In the genomic region with DNA sequence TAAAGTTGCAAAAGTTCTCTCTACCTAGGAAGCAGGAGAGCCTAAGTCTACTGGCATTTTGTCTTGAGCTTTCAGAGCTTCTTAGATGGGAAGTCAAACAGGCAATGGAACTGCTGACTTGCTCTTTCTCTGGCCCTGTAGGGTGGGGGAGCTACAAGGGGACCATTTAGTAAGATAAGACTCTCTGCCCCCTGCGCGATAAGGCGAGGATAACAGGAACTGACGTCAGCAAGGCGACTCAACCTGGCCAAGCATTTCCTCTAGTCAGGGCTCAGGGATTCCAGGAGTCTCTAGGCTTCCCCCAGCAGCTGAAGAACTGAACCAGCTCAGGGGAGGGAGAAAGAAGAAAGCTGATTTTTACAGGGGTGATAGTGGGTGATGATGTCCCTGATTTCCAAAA, we compare ENCODE assay signal across 12 cellular contexts. TPM values are rescaled to one million over a fixed set of nuclear protein-coding genes. Genes with fewer than 3 reads are reported as not detected.
DNase-seq lines count a peak whose midpoint lies in the region; ATAC-seq and TF ChIP-seq lines count a peak whose summit lies in the region.
"Had no signal": no experiment of that assay in that cellular context is flagged by ENCODE, and none has a peak within 500 bp of the region (broad histone marks: within the 10 kb centered on the region; RNA-seq: fewer than 3 reads in every experiment).

No MANE protein-coding gene starts in this region.

- no peak for TF ChIP-seq EP300 in esophagus muscularis mucosa (IDR thresholded peaks at IDR 0.05)

- H3K27me3 ChIP-seq in breast epithelium (no peaks in the 10 kb centered on the region), esophagus muscularis mucosa (no peaks in the 10 kb centered on the region), uterus (no peaks in the 10 kb centered on the region)

- no peak for ATAC-seq in HG03469 (IDR thresholded peaks at IDR 0.05; ENCODE audit: unreplicated experiment)
- no peak for ATAC-seq in natural killer cell treated with Interleukin-12 subunit alpha and Interleukin-12 subunit beta and Interleukin-15 and Interleukin-18, amount 100 ng/mL, for 72 hours
- ATAC-seq: activated naive CD8-positive, alpha-beta T cell treated with anti-CD3 and anti-CD28 coated beads, Interleukin-2, amount 50 U/mL, for 24 hours had no signal

- intact Hi-C loops in breast epithelium (cut with DNase I; ENCODE audit: low total_unique reads) (no loop called here), MCF 10A (cut with micrococcal nuclease) (no loop called here), esophagus muscularis mucosa (cut with DNase I) (no loop called here), uterus (cut with DNase I; ENCODE audit: low total_unique reads) (no loop called here)

- peak overlapping the region in 1 of 3 donors; percentile 36 for H3K4me3 ChIP-seq in breast epithelium
- peak overlapping the region; percentile 62 to 74 (median 68) for H3K4me3 ChIP-seq in esophagus muscularis mucosa
- H3K4me3 ChIP-seq in uterus = no peak overlapping the region

- H3K36me3 Mint-ChIP-seq in MCF 10A (ENCODE audit: insufficient read depth, unreplicated experiment) = no peaks in the 10 kb centered on the region
- no peaks in the 10 kb centered on the region for H3K36me3 Mint-ChIP-seq in nephron progenitor cell (ENCODE audit: low read depth)
- no peaks in the 10 kb centered on the region for H3K36me3 Mint-ChIP-seq in natural killer cell treated with Interleukin-12 subunit alpha and Interleukin-12 subunit beta and Interleukin-15 and Interleukin-18, amount 100 ng/mL, for 72 hours

- TF ChIP-seq CTCF in breast epithelium (IDR thresholded peaks at IDR 0.05) (no peak), MCF 10A (IDR thresholded peaks at IDR 0.05; ENCODE audit: unreplicated experiment) (no peak), esophagus muscularis mucosa (IDR thresholded peaks at IDR 0.05) (no peak), nephron progenitor cell (IDR thresholded peaks at IDR 0.05) (no peak), uterus (IDR thresholded peaks at IDR 0.05) (no peak)

- H3K27me3 Mint-ChIP-seq in MCF 10A (ENCODE audit: insufficient read depth, unreplicated experiment) = peaks cover 13% of the 10 kb centered on the region
- H3K27me3 Mint-ChIP-seq in nephron progenitor cell (ENCODE audit: low read depth, poor library complexity) = peaks cover 7% of the 10 kb centered on the region
- peaks cover 14 to 31% of the 10 kb centered on the region in 2 donors for H3K27me3 Mint-ChIP-seq in natural killer cell treated with Interleukin-12 subunit alpha and Interleukin-12 subunit beta and Interleukin-15 and Interleukin-18, amount 100 ng/mL, for 72 hours

- H3K36me3 ChIP-seq in breast epithelium = no peaks in the 10 kb centered on the region
- H3K36me3 ChIP-seq in esophagus muscularis mucosa = no peaks in the 10 kb centered on the region
- no peaks in the 10 kb centered on the region for H3K36me3 ChIP-seq in uterus

- H3K27ac ChIP-seq in breast epithelium = peak overlapping the region; percentile 68 to 78
- peak overlapping the region; percentile 86 to 94 (median 92) for H3K27ac ChIP-seq in esophagus muscularis mucosa (replicated peaks in 1 of 4)
- H3K27ac ChIP-seq in uterus = peak overlapping the region; percentile 95 to 96
- H3K27ac ChIP-seq: 22Rv1 had no signal

- H3K9me3 Mint-ChIP-seq in MCF 10A (ENCODE audit: unreplicated experiment) = no peaks in the 10 kb centered on the region
- no peaks in the 10 kb centered on the region for H3K9me3 Mint-ChIP-seq in nephron progenitor cell
- no peaks in the 10 kb centered on the region for H3K9me3 Mint-ChIP-seq in natural killer cell treated with Interleukin-12 subunit alpha and Interleukin-12 subunit beta and Interleukin-15 and Interleukin-18, amount 100 ng/mL, for 72 hours
- H3K9me3 Mint-ChIP-seq: activated naive CD8-positive, alpha-beta T cell treated with anti-CD3 and anti-CD28 coated beads, Interleukin-2, amount 50 U/mL, for 24 hours had no signal

- CTCF ChIA-PET in MCF 10A (lab: Yijun Ruan, JAX) = interaction anchor here (0.7 kb wide), 2 partner anchors 9 to 356 kb away, joined by 3 read pairs; no protein-coding TSS in a partner anchor

- H3K4me3 Mint-ChIP-seq in MCF 10A (ENCODE audit: unreplicated experiment) = no peak overlapping the region
- peak overlapping the region; percentile 3 for H3K4me3 Mint-ChIP-seq in nephron progenitor cell
- H3K4me3 Mint-ChIP-seq in natural killer cell treated with Interleukin-12 subunit alpha and Interleukin-12 subunit beta and Interleukin-15 and Interleukin-18, amount 100 ng/mL, for 72 hours = no peak overlapping the region
- H3K4me3 Mint-ChIP-seq: activated naive CD8-positive, alpha-beta T cell treated with anti-CD3 and anti-CD28 coated beads, Interleukin-2, amount 50 U/mL, for 24 hours had no signal

- TF ChIP-seq POLR2A in breast epithelium (IDR thresholded peaks at IDR 0.05) (no peak), esophagus muscularis mucosa (IDR thresholded peaks at IDR 0.05; ENCODE audit: low read depth) (no peak), uterus (IDR thresholded peaks at IDR 0.05) (peak in 1 of 2 donors; percentile 11)

- POLR2A ChIA-PET in MCF 10A (lab: Yijun Ruan, JAX) = no interaction called here

- DNase-seq in breast epithelium (ENCODE audit: low spot score in 2 of 2) = no peak
- no peak for DNase-seq in MCF 10A (ENCODE audit: unreplicated experiment)
- DNase-seq in esophagus muscularis mucosa (ENCODE audit: extremely low spot score) = no peak
- no peak for DNase-seq in nephron progenitor cell
- DNase-seq in uterus = peak in 1 of 2 donors; percentile 54
- DNase-seq in central memory CD4-positive, alpha-beta T cell = no peak
- no peak for DNase-seq in natural killer cell treated with Interleukin-12 subunit alpha and Interleukin-12 subunit beta and Interleukin-15 and Interleukin-18, amount 100 ng/mL, for 72 hours (ENCODE audit: low spot score)
- DNase-seq: activated naive CD8-positive, alpha-beta T cell treated with anti-CD3 and anti-CD28 coated beads, Interleukin-2, amount 50 U/mL, for 24 hours; NCI-H1048; NCI-H526 had no signal

- H3K4me1 ChIP-seq in breast epithelium (no peaks in the 10 kb centered on the region), esophagus muscularis mucosa (peaks cover 21 to 68% (median 55%) of the 10 kb centered on the region in 4 donors), uterus (no peaks in the 10 kb centered on the region)

- no TSS peak for BruUV-seq in MCF 10A (replicated peaks; lab: Mats Ljungman, UMichigan)

- H3K9me3 ChIP-seq in breast epithelium (no peaks in the 10 kb centered on the region), esophagus muscularis mucosa (no peaks in the 10 kb centered on the region), uterus (no peaks in the 10 kb centered on the region)

- WGBS in esophagus muscularis mucosa = 29% methylated on average over 5 of the region's 5 CpGs

- H3K27ac Mint-ChIP-seq in MCF 10A (ENCODE audit: low read depth, unreplicated experiment) (no peak overlapping the region), nephron progenitor cell (no peak overlapping the region)
- H3K27ac Mint-ChIP-seq in natural killer cell treated with Interleukin-12 subunit alpha and Interleukin-12 subunit beta and Interleukin-15 and Interleukin-18, amount 100 ng/mL, for 72 hours = no peak overlapping the region
- H3K27ac Mint-ChIP-seq: activated naive CD8-positive, alpha-beta T cell treated with anti-CD3 and anti-CD28 coated beads, Interleukin-2, amount 50 U/mL, for 24 hours had no signal

- H3K4me1 Mint-ChIP-seq in MCF 10A (ENCODE audit: insufficient read depth, unreplicated experiment) = no peaks in the 10 kb centered on the region
- H3K4me1 Mint-ChIP-seq in nephron progenitor cell = peaks cover 84% of the 10 kb centered on the region
- peaks cover 0 to 3% of the 10 kb centered on the region in 2 donors for H3K4me1 Mint-ChIP-seq in natural killer cell treated with Interleukin-12 subunit alpha and Interleukin-12 subunit beta and Interleukin-15 and Interleukin-18, amount 100 ng/mL, for 72 hours (ENCODE audit: low read depth in 2 of 2)
- H3K4me1 Mint-ChIP-seq: activated naive CD8-positive, alpha-beta T cell treated with anti-CD3 and anti-CD28 coated beads, Interleukin-2, amount 50 U/mL, for 24 hours had no signal

RNA-seq across cellular contexts. Expression of a gene that starts 5.8 kb away (rescaled TPM):
- 10 to 100 TPM in 1 of 3 donors, 1 to 10 TPM in 1, under 1 TPM in 1; 0.80 to 20.1 (median 8.2) TPM for total RNA-seq in breast epithelium
- total RNA-seq in MCF 10A (2022) = not detected in 2 replicates
- total RNA-seq in esophagus muscularis mucosa = 10 to 100 TPM; 29.2 to 51.9 (median 40.9) TPM
- 10 to 100 TPM in 3 of 4 donors, 1 to 10 TPM in 1; 6.7 to 63.0 (median 14.5) TPM for total RNA-seq in uterus
- not detected for total RNA-seq in natural killer cell treated with Interleukin-12 subunit alpha and Interleukin-12 subunit beta and Interleukin-15 and Interleukin-18, amount 100 ng/mL, for 72 hours

Comparison
In these comparisons a context has a peak if more than half of its experiments do, and no peak if none do; other contexts are left out.
1. H3K4me3 ChIP-seq: peak in esophagus muscularis mucosa (4 of 4); none in uterus (0 of 2).
2. Peak in every context shown above with its lines, with median percentiles within 50 percentile points of each other: H3K27ac ChIP-seq.